Comparison of ENCODE assay signal across 8 cellular contexts in genomic region chr5:29309359-29309758, GRCh38.
"Had no signal": no experiment of that assay in that cellular context is flagged by ENCODE, and none has a peak within 500 bp of the region (broad histone marks: within the 10 kb centered on the region; RNA-seq: fewer than 3 reads in every experiment).

No MANE protein-coding gene starts in this region.

- FAIRE-seq: G401.6, GM12878, GM12891, GM12892, GM18507, GM19239 had no signal

- DNase-seq: GDM1, GF-D8 had no signal

- H3K4me3 ChIP-seq: GM12878 had no signal

- ATAC-seq: GM12878 had no signal
